In genomic region chrX:40527543-40527942, GRCh38 we compare ENCODE assay signal across 27 cellular contexts.
"Had no signal": no experiment of that assay in that cellular context is flagged by ENCODE, and none has a peak within 500 bp of the region (broad histone marks: within the 10 kb centered on the region; RNA-seq: fewer than 3 reads in every experiment).

No MANE protein-coding gene starts in this region.

- H3K9me3 ChIP-seq: stomach, suprapubic skin, testis, thoracic aorta, thyroid gland, tibial artery, tibial nerve, transverse colon, upper lobe of left lung, upper lobe of right lung, uterus, vagina had no signal

- ATAC-seq: stimulated activated effector memory CD8-positive, alpha-beta T cell treated with anti-CD3 and anti-CD28 coated beads, Interleukin-12 subunit alpha, Interleukin-12 subunit beta, amount 100 ng/mL, for 72 hours; stimulated activated memory B cell treated with anti-CD40 and anti-IgM and Interleukin-4, amounts not matched to agents 10 μg/mL and 1 μg/mL and 100 μg/mL, for 72 hours; stimulated activated naive B cell treated with anti-CD40 and anti-IgM and Interleukin-4, amounts not matched to agents 10 μg/mL and 1 μg/mL and 100 μg/mL, for 72 hours; stimulated activated naive CD8-positive, alpha-beta T cell treated with anti-CD3 and anti-CD28 coated beads, Interleukin-15, amount 100 ng/mL, for 72 hours; stimulated activated naive CD8-positive, alpha-beta T cell treated with anti-CD3 and anti-CD28 coated beads, Interleukin-15, Interleukin-2, amounts not matched to agents 100 U/mL and 50 U/mL, for 24 hours; upper lobe of right lung had no signal

- H3K4me1 ChIP-seq: stomach, suprapubic skin, testis, thyroid gland, tibial nerve, transverse colon, upper lobe of left lung, upper lobe of right lung, uterus, vagina had no signal

- H3K4me3 ChIP-seq: stomach, suprapubic skin, testis, thoracic aorta, thyroid gland, tibial artery, tibial nerve, transverse colon, upper lobe of left lung, upper lobe of right lung, uterus, vagina had no signal

- H3K27me3 ChIP-seq: suprapubic skin, testis, thyroid gland, tibial artery, transverse colon, upper lobe of left lung, upper lobe of right lung, uterus, vagina had no signal

- H3K36me3 ChIP-seq: stomach, suprapubic skin, thoracic aorta, thyroid gland, tibial artery, tibial nerve, transverse colon, upper lobe of left lung, upper lobe of right lung, uterus, vagina had no signal

- H3K27ac ChIP-seq: stomach, suprapubic skin, testis, thoracic aorta, thyroid gland, tibial artery, tibial nerve, transverse colon, upper lobe of left lung, upper lobe of right lung, uterus, vagina had no signal

- DNase-seq: stimulated activated CD4-positive, alpha-beta T cell treated with anti-CD3 and anti-CD28 coated beads, Interleukin-2, amount 100 ng/mL, for 48 hours; stimulated activated CD4-positive, alpha-beta T cell treated with anti-CD3 and anti-CD28 coated beads, Interleukin-4, amount 100 ng/mL, for 1 hour; stimulated activated CD4-positive, alpha-beta T cell treated with anti-CD3 and anti-CD28 coated beads, Interleukin-4, amount 100 ng/mL, for 24 hours; stimulated activated CD4-positive, alpha-beta T cell treated with anti-CD3 and anti-CD28 coated beads, Interleukin-4, amount 100 ng/mL, for 4 hours; stimulated activated CD8-positive, alpha-beta memory T cell treated with anti-CD3 and anti-CD28 coated beads, Interleukin-4, amount 100 ng/mL, for 48 hours; stimulated activated naive B cell treated with anti-CD40 and anti-IgM and Interleukin-4, amounts not matched to agents 10 μg/mL and 1 μg/mL and 100 μg/mL, for 72 hours; stimulated activated naive CD4-positive, alpha-beta T cell; stimulated activated naive CD4-positive, alpha-beta T cell treated with Interleukin-2 at 50 U/mL for 16 hours; stimulated activated naive CD8-positive, alpha-beta T cell treated with anti-CD3 and anti-CD28 coated beads, Interleukin-15, amount 100 ng/mL, for 72 hours; stimulated activated naive CD8-positive, alpha-beta T cell treated with anti-CD3 and anti-CD28 coated beads, Interleukin-15, Interleukin-2, amounts not matched to agents 100 U/mL and 50 U/mL, for 24 hours; stomach; substantia nigra; testis; thyroid gland; tibial artery; transverse colon; trophoblast cell; upper lobe of left lung; upper lobe of right lung; uterus had no signal

- FAIRE-seq: urothelium cell line had no signal
